Comparison of ENCODE assay signal across 8 cellular contexts in the genomic region with DNA sequence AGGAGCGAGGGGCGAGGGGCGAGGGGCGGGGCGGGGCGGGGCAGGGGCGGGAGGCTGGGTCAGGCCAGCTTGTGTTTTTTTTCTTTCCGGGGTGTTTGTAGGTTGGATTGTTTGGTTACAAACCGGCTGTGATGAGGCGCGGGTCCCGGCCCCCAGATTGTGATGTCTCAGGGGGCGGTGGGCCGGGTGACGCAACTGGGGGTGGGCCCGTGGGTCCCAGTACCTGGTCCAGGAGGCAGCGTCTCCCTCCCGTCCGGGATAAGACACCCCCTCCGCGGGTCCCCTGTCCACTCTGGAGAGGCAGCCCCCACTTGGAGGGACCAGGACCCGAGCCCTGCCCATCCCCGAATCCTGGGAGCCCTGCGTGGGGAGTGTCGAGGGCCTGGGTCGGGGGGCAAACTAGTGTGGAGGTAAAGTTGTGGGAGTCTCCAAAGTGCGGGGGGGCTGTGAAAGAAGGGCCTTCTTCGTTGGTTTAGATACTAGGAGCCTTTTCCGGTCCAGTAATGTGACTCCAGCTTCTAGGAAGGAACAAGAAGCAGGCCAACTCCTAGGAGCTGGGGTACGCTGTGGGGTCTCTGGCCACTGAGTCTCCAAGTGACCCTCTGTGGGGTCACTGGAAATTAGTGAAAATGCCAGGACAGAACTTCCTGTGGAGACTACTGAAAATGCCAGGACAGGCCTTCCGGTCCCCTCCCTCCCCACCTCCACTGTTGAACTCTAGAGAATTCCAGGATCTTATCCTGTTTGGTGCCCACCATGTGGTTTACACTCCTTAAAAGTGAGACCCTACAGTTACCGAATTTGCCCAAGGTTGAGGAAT. TPM values are rescaled to one million over a fixed set of nuclear protein-coding genes. Genes with fewer than 3 reads are reported as not detected.
A peak's percentile ranks its signal among the peaks of the same experiment; 100 is the strongest.
DNase-seq lines count a peak whose midpoint lies in the region; ATAC-seq and TF ChIP-seq lines count a peak whose summit lies in the region.

No MANE protein-coding gene starts in this region.

- TF ChIP-seq CTCF in cardiac fibroblast (IDR thresholded peaks at IDR 0.05; ENCODE audit: low read depth, low read length) = no peak
- no peak for TF ChIP-seq CTCF in omental fat pad (IDR thresholded peaks at IDR 0.05)

- CTCF ChIA-PET in CD4-positive, alpha-beta memory T cell (lab: Charles Lee; ENCODE audit: partially characterized antibody) = no interaction called here

- peak overlapping the region; percentile 36 for H3K9ac ChIP-seq in mucosa of stomach (ENCODE audit: low read length)

- peaks cover 0 to 15% (median 7%) of the 10 kb centered on the region in 4 donors for H3K4me1 Mint-ChIP-seq in CD4-positive, alpha-beta memory T cell

- POLR2A ChIA-PET in CD4-positive, alpha-beta memory T cell (lab: Charles Lee; ENCODE audit: partially characterized antibody) = no interaction called here

- H3K4me1 ChIP-seq in CD4-positive, alpha-beta memory T cell (ENCODE audit: insufficient read depth, low read length) = peaks cover 11% of the 10 kb centered on the region
- peaks cover 38% of the 10 kb centered on the region for H3K4me1 ChIP-seq in mucosa of stomach (ENCODE audit: control insufficient read depth, insufficient read depth, low read length)

- H3K27me3 ChIP-seq in CD4-positive, alpha-beta memory T cell (ENCODE audit: insufficient read depth, low read length) = no peaks in the 10 kb centered on the region
- no peaks in the 10 kb centered on the region for H3K27me3 ChIP-seq in mucosa of stomach (ENCODE audit: control insufficient read depth, insufficient read depth, low read length)

- no peak overlapping the region for H3K27ac Mint-ChIP-seq in CD4-positive, alpha-beta memory T cell

- H3K9me3 ChIP-seq in CD4-positive, alpha-beta memory T cell (ENCODE audit: control insufficient read depth in 1 of 2, low read length in 2 of 2) = no peaks in the 10 kb centered on the region
- H3K9me3 ChIP-seq in mucosa of stomach (ENCODE audit: control insufficient read depth, low read length) = no peaks in the 10 kb centered on the region

- no peaks in the 10 kb centered on the region for H3K36me3 ChIP-seq in CD4-positive, alpha-beta memory T cell (ENCODE audit: insufficient read depth, low read length)
- no peaks in the 10 kb centered on the region for H3K36me3 ChIP-seq in mucosa of stomach (ENCODE audit: control insufficient read depth, insufficient read depth, low read length)

- H3K36me3 Mint-ChIP-seq in CD4-positive, alpha-beta memory T cell = no peaks in the 10 kb centered on the region

- intact Hi-C loops in CD4-positive, alpha-beta memory T cell (cut with micrococcal nuclease) = no loop called here

- H3K27me3 Mint-ChIP-seq in CD4-positive, alpha-beta memory T cell = peaks cover 4 to 29% of the 10 kb centered on the region in 2 donors

- H3K27ac ChIP-seq in CD4-positive, alpha-beta memory T cell (ENCODE audit: low read depth, low read length) = no peak overlapping the region

- H3K4me3 ChIP-seq in CD4-positive, alpha-beta memory T cell (ENCODE audit: low read length in 2 of 2) = no peak overlapping the region
- H3K4me3 ChIP-seq in cardiac fibroblast (replicated peaks in 1 of 2; ENCODE audit: low read depth in 2 of 2, low read length in 2 of 2) = peak overlapping the region; percentile 42 to 51
- H3K4me3 ChIP-seq in mucosa of stomach (ENCODE audit: low read length) = no peak overlapping the region

- DNase-seq in CD4-positive, alpha-beta memory T cell = peak in 1 of 5 donors; percentile 4
- no peak for DNase-seq in cardiac fibroblast (ENCODE audit: low read depth in 2 of 2)
- no peak for DNase-seq in NCI-H2196 treated with DMSO at 0.1 percent for 48 hours (lab: John Stamatoyannopoulos, UW; ENCODE audit: unreplicated experiment)
- no peak for DNase-seq in NCI-H2029 (lab: John Stamatoyannopoulos, UW)
- DNase-seq in omental fat pad (ENCODE audit: low spot score) = no peak

- H3K4me3 Mint-ChIP-seq in CD4-positive, alpha-beta memory T cell = peak overlapping the region; percentile 64 to 79 (median 73)

- ATAC-seq in HG03280 (IDR thresholded peaks at IDR 0.05; ENCODE audit: unreplicated experiment) (peak; percentile 9), HG03565 (IDR thresholded peaks at IDR 0.05; ENCODE audit: unreplicated experiment) (no peak), omental fat pad (ENCODE audit: low FRiP score) (no peak)

- H3K9me3 Mint-ChIP-seq in CD4-positive, alpha-beta memory T cell = peaks cover 0 to 2% (median 0%) of the 10 kb centered on the region in 8 donors

RNA-seq across cellular contexts. Expression of a gene that starts 0.6 kb away (rescaled TPM):
- total RNA-seq in CD4-positive, alpha-beta memory T cell = under 1 TPM; 0.22 to 0.70 TPM
- polyA plus RNA-seq in CD4-positive, alpha-beta memory T cell = under 1 TPM in 1 of 2 donors, not detected in 1; 0.65 TPM
- total RNA-seq in omental fat pad = 10 to 100 TPM; 25.1 to 41.9 (median 32.9) TPM

Comparison
In these comparisons a context has a peak if more than half of its experiments do, and no peak if none do; other contexts are left out.
1. H3K4me3 ChIP-seq: peak in cardiac fibroblast (2 of 2); none in CD4-positive, alpha-beta memory T cell (0 of 2) and mucosa of stomach (single experiment).
2. RNA of a gene that starts 0.6 kb away (total RNA-seq): 25.1 to 41.9 TPM in omental fat pad; 0.22 to 0.70 TPM in CD4-positive, alpha-beta memory T cell; every median in the first group is over 10 times any median in the second.